8 cellular contexts compared by ENCODE assay signal in the genomic region with DNA sequence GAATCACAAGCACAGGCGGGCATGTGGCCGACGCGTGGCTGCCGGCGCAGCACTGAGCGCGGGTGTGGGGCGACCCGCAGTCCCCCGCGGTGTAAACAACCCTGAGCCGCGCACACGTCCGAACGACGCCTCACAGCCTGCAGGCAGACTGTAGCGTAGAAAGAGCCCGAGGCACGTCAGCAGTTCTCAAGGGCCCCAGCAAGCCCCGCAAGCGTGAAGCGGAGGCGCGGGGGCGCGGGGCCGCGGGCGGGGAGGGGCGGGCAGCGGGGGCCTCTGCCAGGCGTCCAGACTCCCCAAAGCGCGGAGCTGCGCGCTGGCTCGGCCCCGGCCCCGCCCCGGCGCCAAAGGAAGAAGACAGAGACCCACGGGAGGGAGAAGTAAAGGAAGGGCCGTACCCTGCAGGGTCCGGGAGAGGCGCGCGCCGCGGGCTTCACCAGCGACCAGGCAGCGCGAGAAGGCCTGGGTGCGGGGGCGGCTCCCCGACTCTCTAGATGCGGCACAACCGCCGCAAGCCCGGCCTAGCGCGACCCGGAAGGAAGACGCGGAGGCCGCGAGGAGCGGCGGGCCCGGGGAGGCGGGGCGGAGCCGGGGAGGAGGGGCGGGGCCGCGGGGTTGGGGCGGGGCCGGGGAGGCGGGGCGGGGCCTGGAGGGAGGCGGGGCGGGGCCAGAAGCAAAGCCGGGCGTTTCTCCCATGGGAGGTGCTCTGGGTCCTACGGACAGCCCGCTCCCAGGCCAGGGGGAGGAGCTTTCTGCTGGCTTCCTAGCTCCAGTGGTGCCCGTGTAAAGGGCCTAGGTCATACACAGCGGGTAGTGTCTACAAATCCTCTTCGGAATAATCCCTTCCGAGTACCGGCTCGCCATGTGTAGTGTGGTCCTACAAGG. TPM values are rescaled to one million over a fixed set of nuclear protein-coding genes. Genes with fewer than 3 reads are reported as not detected.
DNase-seq lines count a peak whose midpoint lies in the region; ATAC-seq and TF ChIP-seq lines count a peak whose summit lies in the region.

A gene (minus strand): TSS at position 536 of the 882 bp plus-strand sequence. CDS start 20,958 bp downstream, outside the sequence.

- peaks cover 38 to 40% (median 39%) of the 10 kb centered on the region in 3 donors for H3K4me1 Mint-ChIP-seq in T-cell

- intact Hi-C loops in heart right ventricle (cut with DNase I): no loop called here
- intact Hi-C loops in posterior cingulate gyrus (cut with DNase I): no loop called here

- peaks cover 0 to 3% (median 2%) of the 10 kb centered on the region in 3 donors for H3K9me3 Mint-ChIP-seq in T-cell

- peak within 1 kb of the TSS; percentile 94 for H3K9ac ChIP-seq in adipocyte (ENCODE audit: low read length)

- H3K4me3 ChIP-seq in GM12865 (ENCODE audit: low read depth, low read length) (peak within 1 kb of the TSS; percentile 88), adipocyte (ENCODE audit: low read length) (peak within 1 kb of the TSS; percentile 95), heart right ventricle (peak within 1 kb of the TSS; percentile 56 to 93 (median 77)), upper lobe of left lung (peak within 1 kb of the TSS; percentile 70 to 88 (median 78))

- H3K4me1 ChIP-seq in adipocyte (ENCODE audit: control insufficient read depth, insufficient read depth, low read length) (peaks cover 29% of the 10 kb centered on the region), heart right ventricle (peaks cover 0 to 30% (median 19%) of the 10 kb centered on the region in 9 donors), upper lobe of left lung (peaks cover 24 to 31% (median 24%) of the 10 kb centered on the region in 4 donors)

- peak within 1 kb of the TSS; percentile 83 to 88 for H3K27ac Mint-ChIP-seq in T-cell

- no peaks in the 10 kb centered on the region for H3K9me3 ChIP-seq in adipocyte (ENCODE audit: control insufficient read depth, low read length)
- peaks cover 0 to 18% (median 0%) of the 10 kb centered on the region in 11 donors for H3K9me3 ChIP-seq in heart right ventricle
- no peaks in the 10 kb centered on the region for H3K9me3 ChIP-seq in upper lobe of left lung

- peaks cover 0 to 3% of the 10 kb centered on the region in 2 donors for H3K27me3 Mint-ChIP-seq in T-cell

- CTCF ChIA-PET in T-cell (lab: Charles Lee): no interaction called here

- no peak for TF ChIP-seq EP300 in upper lobe of left lung (IDR thresholded peaks at IDR 0.05)

- 1 to 2% methylated on average over 72 to 93 of the region's 93 CpGs for WGBS in heart right ventricle, 2 donors
- WGBS in upper lobe of left lung, 2 donors: 16 to 23% methylated on average over 11 to 15 of the region's 93 CpGs

- H3K36me3 ChIP-seq in adipocyte (ENCODE audit: control insufficient read depth, insufficient read depth, low read length, severe bottlenecking) (no peaks in the 10 kb centered on the region), heart right ventricle (no peaks in the 10 kb centered on the region), upper lobe of left lung (no peaks in the 10 kb centered on the region)

- TF ChIP-seq CTCF in GM12865 (IDR thresholded peaks at IDR 0.05; ENCODE audit: insufficient read depth, low read depth, low read length, missing control alignments): no peak
- TF ChIP-seq CTCF in heart right ventricle (IDR thresholded peaks at IDR 0.05): no peak
- peak in 1 of 6 experiments; percentile 9 for TF ChIP-seq CTCF in upper lobe of left lung (IDR thresholded peaks at IDR 0.05)

- POLR2A ChIA-PET in T-cell (lab: Charles Lee): no interaction called here

- no peaks in the 10 kb centered on the region for H3K27me3 ChIP-seq in adipocyte (replicated peaks; ENCODE audit: control insufficient read depth, insufficient read depth, low read length)
- H3K27me3 ChIP-seq in heart right ventricle: no peaks in the 10 kb centered on the region
- no peaks in the 10 kb centered on the region for H3K27me3 ChIP-seq in upper lobe of left lung

- H3K4me3 Mint-ChIP-seq in T-cell: peak within 1 kb of the TSS; percentile 91 to 99 (median 94)

- H3K27ac ChIP-seq in heart right ventricle (peak within 1 kb of the TSS; percentile 21 to 96 (median 88)), upper lobe of left lung (peak within 1 kb of the TSS; percentile 87 to 95 (median 94))

- peaks cover 11% of the 10 kb centered on the region for H3K36me3 Mint-ChIP-seq in T-cell

- peak in 3 of 4 donors; percentile 52 to 83 (median 75) for TF ChIP-seq POLR2A in upper lobe of left lung (IDR thresholded peaks at IDR 0.05)

- peak; percentile 79 for ATAC-seq in HG02571 (IDR thresholded peaks at IDR 0.05; ENCODE audit: unreplicated experiment)
- ATAC-seq in T-cell (replicated peaks in 1 of 4): peak; percentile 84 to 91 (median 86)
- peak; percentile 93 to 100 (median 97) for ATAC-seq in heart right ventricle
- peak; percentile 97 to 98 for ATAC-seq in upper lobe of left lung (ENCODE audit: low FRiP score in 2 of 2)

- DNase-seq in GM12865 (ENCODE audit: low read depth) (peak; percentile 86), NCI-H1048 (lab: John Stamatoyannopoulos, UW) (peak; percentile 54), T-cell (peak; percentile 46 to 78 (median 70)), adipocyte (ENCODE audit: low read depth) (peak; percentile 92), heart right ventricle (peak; percentile 85 to 86), posterior cingulate gyrus (peak; percentile 61 to 97 (median 82)), upper lobe of left lung (peak; percentile 92 to 96)

RNA-seq across cellular contexts. Expression of the gene that starts here (rescaled TPM):
- total RNA-seq in T-cell: 10 to 100 TPM; 13.4 to 19.5 (median 15.9) TPM
- 10 to 100 TPM; 15.7 to 20.8 (median 17.4) TPM for total RNA-seq in heart right ventricle
- 1 to 10 TPM; 2.6 to 3.3 TPM for polyA plus RNA-seq in heart right ventricle
- 10 to 100 TPM in 5 of 6 donors, 1 to 10 TPM in 1; 6.3 to 25.9 (median 14.4) TPM for total RNA-seq in upper lobe of left lung

Comparison
In these comparisons a context has a peak if more than half of its experiments do, and no peak if none do; other contexts are left out.
1. Peak in every context shown above with its lines: DNase-seq, ATAC-seq, H3K4me3 ChIP-seq and H3K27ac ChIP-seq.